In the genomic region with DNA sequence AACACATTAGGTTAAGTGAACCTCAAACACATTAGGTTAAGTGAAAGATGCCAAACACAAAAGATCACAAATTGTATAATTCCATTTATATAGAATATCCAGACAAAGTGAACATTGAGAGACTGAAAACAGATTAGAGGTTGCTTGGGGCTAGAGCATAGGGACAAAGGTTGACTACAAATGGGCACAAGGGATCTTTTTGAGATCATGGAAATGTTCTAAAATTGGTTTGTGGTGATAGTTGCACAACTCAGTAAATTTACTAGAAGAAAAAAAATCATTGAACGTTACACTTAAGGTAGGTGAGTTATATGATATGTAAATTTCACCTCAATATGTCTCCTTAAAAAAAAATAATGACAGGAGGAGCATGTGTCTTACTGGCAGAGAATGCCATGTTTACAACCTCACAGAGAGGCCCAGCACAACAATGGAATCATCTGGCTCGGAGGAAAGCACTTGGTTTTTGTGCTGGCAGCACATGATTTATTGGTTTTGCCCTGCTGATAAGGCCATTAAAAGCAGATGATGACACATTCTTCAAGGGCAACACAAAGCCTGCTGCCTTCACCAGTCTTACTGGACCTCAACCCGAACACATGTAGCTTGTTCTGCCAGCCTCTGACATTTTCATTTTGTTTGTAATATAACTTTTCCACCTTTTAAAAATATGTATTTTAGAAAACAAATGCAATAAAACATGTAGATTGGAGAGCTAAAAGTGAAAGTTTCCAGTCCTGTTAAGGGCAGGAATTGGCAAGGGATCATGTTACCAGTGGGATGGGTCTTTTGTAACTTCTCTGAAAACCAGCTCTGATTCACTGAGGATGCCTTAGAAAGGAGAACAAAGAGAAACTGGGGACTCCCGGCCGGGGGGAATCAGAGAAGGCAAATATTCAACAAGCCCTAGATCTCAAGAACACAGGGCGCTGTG, we compare ENCODE assay signal across 8 cellular contexts. TPM values are rescaled to one million over a fixed set of nuclear protein-coding genes. Genes with fewer than 3 reads are reported as not detected.
DNase-seq lines count a peak whose midpoint lies in the region; ATAC-seq lines count a peak whose summit lies in the region.

No MANE protein-coding gene starts in this region.

- H3K4me3 ChIP-seq in mesodermal cell (ENCODE audit: extremely low read depth, insufficient read depth, low read length, poor library complexity, severe bottlenecking), result no peak overlapping the region

- H3K4me1 ChIP-seq in mesodermal cell (ENCODE audit: control insufficient read depth, insufficient read depth, low read length, poor library complexity, severe bottlenecking), result peaks cover 34% of the 10 kb centered on the region

- H3K36me3 ChIP-seq in mesodermal cell (ENCODE audit: control insufficient read depth, insufficient read depth, low read length), result no peaks in the 10 kb centered on the region

- no peak for ATAC-seq in HG03159 (IDR thresholded peaks at IDR 0.05; ENCODE audit: unreplicated experiment)
- no peak for ATAC-seq in GM19452 (IDR thresholded peaks at IDR 0.05; ENCODE audit: unreplicated experiment)
- ATAC-seq in HG02759 (IDR thresholded peaks at IDR 0.05; ENCODE audit: unreplicated experiment), result no peak

- WGBS in mesodermal cell (ENCODE audit: insufficient coverage in 2 of 2), 2 experiments, result 20% methylated on average over 3 of the region's 6 CpGs; no CpG with 5 or more reads in 1 of the 2 experiments

- DNase-seq in EH (ENCODE audit: low read depth) (peak; percentile 56), NCI-H2107 (lab: John Stamatoyannopoulos, UW) (peak; percentile 65), caudate nucleus (lab: John Stamatoyannopoulos, UW) (no peak)
- DNase-seq in stimulated activated CD4-positive, alpha-beta T cell treated with anti-CD3 and anti-CD28 coated beads, Interleukin-4, amount 100 ng/mL, for 1 hour, result no peak

- H3K9me3 ChIP-seq in mesodermal cell (ENCODE audit: control insufficient read depth, low read length), result no peaks in the 10 kb centered on the region

- H3K27ac ChIP-seq in caudate nucleus (ENCODE audit: low read depth, low read length) (peak overlapping the region; percentile 2), mesodermal cell (ENCODE audit: low read depth, low read length, severe bottlenecking) (peak overlapping the region; percentile 95)

RNA-seq across cellular contexts. Expression of a gene that starts 11.9 kb away (rescaled TPM):
- 0.41 TPM for polyA plus RNA-seq in mesodermal cell (2013, experiment 1 of 2)
- polyA plus RNA-seq in mesodermal cell (2013, experiment 2 of 2), result 0.20 TPM

RNA-seq across cellular contexts. Expression of a gene that starts 42.1 kb away (rescaled TPM):
- polyA plus RNA-seq in mesodermal cell (2013, experiment 1 of 2), result not detected
- not detected for polyA plus RNA-seq in mesodermal cell (2013, experiment 2 of 2)

Comparison
In these comparisons a context has a peak if more than half of its experiments do, and no peak if none do; other contexts are left out.
1. DNase-seq: peak in EH (single experiment) and NCI-H2107 (single experiment); none in caudate nucleus (0 of 61) and stimulated activated CD4-positive, alpha-beta T cell treated with anti-CD3 and anti-CD28 coated beads, Interleukin-4, amount 100 ng/mL, for 1 hour (single experiment).